In the genomic region with DNA sequence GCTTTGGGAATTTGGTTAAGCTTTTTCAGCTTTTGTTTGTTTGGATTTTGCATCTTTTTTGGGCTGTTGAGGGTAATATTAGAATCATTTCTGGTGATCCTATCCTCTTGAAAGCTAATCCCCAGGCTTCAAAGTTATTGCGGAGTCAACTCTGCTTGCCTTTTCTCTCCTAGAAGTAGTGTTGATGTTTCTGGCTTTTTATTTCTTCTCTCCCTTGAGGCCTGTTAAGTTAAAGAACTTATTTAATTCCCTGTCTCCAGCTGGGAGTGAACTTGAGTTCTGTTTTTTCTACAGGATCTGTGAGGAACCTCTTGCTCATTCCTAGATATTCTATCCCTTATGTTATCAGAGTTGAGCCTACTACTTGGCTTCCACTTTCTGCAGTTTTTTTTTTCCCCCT, we compare ENCODE assay signal across 8 cellular contexts. TPM values are rescaled to one million over a fixed set of nuclear protein-coding genes. Genes with fewer than 3 reads are reported as not detected.
"Had no signal": no experiment of that assay in that cellular context is flagged by ENCODE, and none has a peak within 500 bp of the region (broad histone marks: within the 10 kb centered on the region; RNA-seq: fewer than 3 reads in every experiment).

No MANE protein-coding gene starts in this region.

- H3K27ac Mint-ChIP-seq: IgD-negative memory B cell had no signal

- H3K4me3 ChIP-seq: K562 had no signal

- ATAC-seq: HepG2, K562 had no signal

- DNase-seq: IMR-90, KBM-7, KG1 had no signal

- H3K27ac ChIP-seq: HL-60 had no signal

- H3K4me1 Mint-ChIP-seq: IgD-negative memory B cell had no signal

- H3K4me3 Mint-ChIP-seq: IgD-negative memory B cell had no signal

RNA-seq across cellular contexts. Expression of a gene that starts 34.1 kb away (rescaled TPM):
- total RNA-seq: HT1080, IMR-90 had no signal
- polyA plus RNA-seq: IgD-negative memory B cell, K562 had no signal
